9 cellular contexts compared by ENCODE assay signal in the genomic region with DNA sequence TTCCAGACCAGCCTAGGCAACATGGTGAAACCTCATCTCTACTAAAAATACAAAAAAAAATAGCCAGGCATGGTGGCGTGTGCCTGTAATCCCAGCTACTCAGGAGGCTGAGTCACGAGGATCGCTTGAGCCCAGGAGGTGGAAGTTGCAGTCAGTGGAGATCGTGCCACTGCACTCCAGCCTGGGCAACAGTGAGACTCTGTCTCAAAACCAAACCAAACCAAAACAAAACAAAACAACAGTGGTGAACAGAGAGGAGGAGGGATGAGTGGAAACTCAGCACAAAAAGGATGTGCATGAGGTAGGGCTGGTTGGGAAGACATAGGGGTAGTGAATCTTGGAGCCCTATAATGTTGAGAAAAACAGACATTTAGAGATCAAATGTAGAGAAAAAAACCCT. TPM values are rescaled to one million over a fixed set of nuclear protein-coding genes. Genes with fewer than 3 reads are reported as not detected.
"Had no signal": no experiment of that assay in that cellular context is flagged by ENCODE, and none has a peak within 500 bp of the region (broad histone marks: within the 10 kb centered on the region; RNA-seq: fewer than 3 reads in every experiment).

No MANE protein-coding gene starts in this region.

RNA-seq across cellular contexts. Expression of gene HOXB1, which starts 48.5 kb away (rescaled TPM):
- total RNA-seq: activated CD4-positive, alpha-beta T cell treated with anti-CD3 and anti-CD28 coated beads, Interleukin-2, amount 10 ng/mL, durations not matched to agents 7 days and 5 days; activated CD8-positive, alpha-beta memory T cell treated with anti-CD3 and anti-CD28 coated beads for 36 hours; activated naive CD4-positive, alpha-beta T cell treated with anti-CD3 and anti-CD28 coated beads, Interleukin-2, amount 50 U/mL, for 72 hours; hepatocyte; naive thymus-derived CD4-positive, alpha-beta T cell; T-cell; thyroid gland had no signal
- polyA plus RNA-seq: hepatocyte; naive thymus-derived CD4-positive, alpha-beta T cell; small intestine had no signal

RNA-seq across cellular contexts. Expression of gene SKAP1, which starts 52.3 kb away (rescaled TPM):
- total RNA-seq: WTC11 had no signal
